In the genomic region with DNA sequence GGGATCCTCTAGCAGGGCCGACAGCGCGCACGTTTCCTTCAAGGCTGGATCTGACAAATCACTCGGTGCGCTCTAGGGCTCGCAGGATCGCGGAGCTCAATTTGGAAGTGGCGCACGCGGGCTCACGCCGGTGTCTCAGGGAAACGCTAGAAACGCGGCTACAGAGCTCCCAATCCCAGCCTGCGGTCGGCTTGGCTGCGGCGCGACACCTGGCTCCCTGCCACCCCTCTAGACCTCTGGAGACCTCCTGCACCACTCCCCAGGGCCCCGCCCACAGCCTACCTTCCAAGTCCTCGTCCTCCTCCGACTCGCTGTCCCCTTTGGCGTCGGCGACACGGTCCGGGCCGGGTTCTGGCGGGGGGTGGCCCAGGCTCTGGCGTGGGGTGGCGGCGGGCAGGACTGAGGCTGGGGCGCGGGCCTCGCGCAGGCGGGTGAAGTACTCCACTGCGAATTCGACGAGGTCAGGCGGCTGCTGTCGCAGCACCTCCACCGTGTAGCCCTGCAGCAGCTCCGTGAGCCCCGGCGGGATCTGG, we compare ENCODE assay signal across 8 cellular contexts. TPM values are rescaled to one million over a fixed set of nuclear protein-coding genes. Genes with fewer than 3 reads are reported as not detected.
DNase-seq lines count a peak whose midpoint lies in the region; TF ChIP-seq lines count a peak whose summit lies in the region.

No MANE protein-coding gene starts in this region.

- intact Hi-C loops in tibial artery (cut with DNase I; ENCODE audit: low total_unique reads): loop anchor here (2.0 kb wide), 1 partner anchor 72 kb away; the partner anchor contains the start of gene ARIH2

- H3K4me2 ChIP-seq in SU-DHL-6 (ENCODE audit: low read depth, low read length, poor library complexity, severe bottlenecking): peak overlapping the region; percentile 77

- H3K4me1 ChIP-seq in adipocyte (ENCODE audit: control insufficient read depth, insufficient read depth, low read length) (peaks cover 23% of the 10 kb centered on the region), cardiac muscle cell (ENCODE audit: low read depth) (no peaks in the 10 kb centered on the region), tibial artery (peaks cover 0 to 29% (median 23%) of the 10 kb centered on the region in 4 donors)

- H3F3A ChIP-seq in SU-DHL-6 (ENCODE audit: insufficient read depth): peaks cover 7% of the 10 kb centered on the region; the same call in 1 of the 2 replicates

- peak overlapping the region; percentile 64 for H2AFZ ChIP-seq in SU-DHL-6 (ENCODE audit: low read depth, low read length, severe bottlenecking)

- peak overlapping the region; percentile 85 for H3K9ac ChIP-seq in SU-DHL-6 (ENCODE audit: low read length)
- H3K9ac ChIP-seq in adipocyte (ENCODE audit: low read length): peak overlapping the region; percentile 92

- peaks cover 28% of the 10 kb centered on the region for H3K4me1 Mint-ChIP-seq in osteocyte (ENCODE audit: unreplicated experiment)

- no peaks in the 10 kb centered on the region for H3K27me3 ChIP-seq in SU-DHL-6 (ENCODE audit: low read length)
- H3K27me3 ChIP-seq in adipocyte (replicated peaks; ENCODE audit: control insufficient read depth, insufficient read depth, low read length): no peaks in the 10 kb centered on the region
- H3K27me3 ChIP-seq in cardiac muscle cell: no peaks in the 10 kb centered on the region
- H3K27me3 ChIP-seq in tibial artery: no peaks in the 10 kb centered on the region

- peak overlapping the region; percentile 73 for H3K4me3 ChIP-seq in LNCaP clone FGC (ENCODE audit: low read depth, low read length)
- H3K4me3 ChIP-seq in SU-DHL-6 (ENCODE audit: insufficient read depth, low read length, poor library complexity, severe bottlenecking): peak overlapping the region; percentile 83
- peak overlapping the region; percentile 87 for H3K4me3 ChIP-seq in adipocyte (ENCODE audit: low read length)
- H3K4me3 ChIP-seq in cardiac muscle cell: peak overlapping the region; percentile 66
- H3K4me3 ChIP-seq in tibial artery: peak overlapping the region; percentile 66 to 94

- H3K9me3 ChIP-seq in SU-DHL-6 (ENCODE audit: insufficient read depth, low read length): no peaks in the 10 kb centered on the region
- H3K9me3 ChIP-seq in adipocyte (ENCODE audit: control insufficient read depth, low read length): no peaks in the 10 kb centered on the region
- H3K9me3 ChIP-seq in cardiac muscle cell (ENCODE audit: low read depth): no peaks in the 10 kb centered on the region
- H3K9me3 ChIP-seq in tibial artery: no peaks in the 10 kb centered on the region

- H3K9me3 Mint-ChIP-seq in osteocyte (ENCODE audit: unreplicated experiment): no peaks in the 10 kb centered on the region

- H3K4me3 Mint-ChIP-seq in osteocyte (ENCODE audit: unreplicated experiment): peak overlapping the region; percentile 85

- DNase-seq in DMS53 treated with DMSO at 0.1 percent for 48 hours (lab: John Stamatoyannopoulos, UW; ENCODE audit: unreplicated experiment) (peak; percentile 5), H4 (ENCODE audit: low spot score) (peak; percentile 58), LNCaP clone FGC (ENCODE audit: low read depth) (peak; percentile 67), adipocyte (ENCODE audit: low read depth) (peak; percentile 90), cardiac muscle cell (ENCODE audit: low read depth in 1 of 2, low spot score in 1 of 2) (peak; percentile 83), osteocyte (ENCODE audit: extremely low spot score, unreplicated experiment) (peak; percentile 87), tibial artery (peak; percentile 74 to 92)

- H3K36me3 ChIP-seq in SU-DHL-6 (ENCODE audit: low read length) (0 out of 2 replicates have a peak, but pooled peaks cover 2% of the 10 kb centered on the region), adipocyte (ENCODE audit: control insufficient read depth, insufficient read depth, low read length, severe bottlenecking) (peaks cover 5% of the 10 kb centered on the region), cardiac muscle cell (no peaks in the 10 kb centered on the region), tibial artery (no peaks in the 10 kb centered on the region)

- peaks cover 24% of the 10 kb centered on the region for H3K79me2 ChIP-seq in SU-DHL-6 (ENCODE audit: insufficient read depth, low read length)

- H3K9me2 ChIP-seq in SU-DHL-6 (replicated peaks; ENCODE audit: insufficient read depth, low read length): no peaks in the 10 kb centered on the region

- H4K20me1 ChIP-seq in SU-DHL-6 (ENCODE audit: low read depth, low read length): no peaks in the 10 kb centered on the region

- H3K36me3 Mint-ChIP-seq in osteocyte (ENCODE audit: unreplicated experiment): peaks cover 6% of the 10 kb centered on the region

- peak overlapping the region; percentile 82 for H3K27ac Mint-ChIP-seq in osteocyte (ENCODE audit: unreplicated experiment)

- no peak for TF ChIP-seq CTCF in LNCaP clone FGC (IDR thresholded peaks at IDR 0.05; ENCODE audit: control insufficient read depth, extremely low read depth, insufficient read depth)
- no peak for TF ChIP-seq CTCF in SU-DHL-6 (IDR thresholded peaks at IDR 0.05; ENCODE audit: insufficient read depth, low read length, poor library complexity, severe bottlenecking)
- TF ChIP-seq CTCF in cardiac muscle cell (IDR thresholded peaks at IDR 0.05; ENCODE audit: low read depth, low read length): no peak
- TF ChIP-seq CTCF in osteocyte (IDR thresholded peaks at IDR 0.05): no peak
- TF ChIP-seq CTCF in tibial artery (IDR thresholded peaks at IDR 0.05): no peak

- H3K27me3 Mint-ChIP-seq in osteocyte (ENCODE audit: unreplicated experiment): no peaks in the 10 kb centered on the region

- H3K27ac ChIP-seq in SU-DHL-6 (ENCODE audit: low read depth, low read length): peak overlapping the region; percentile 38; the same call in 1 of the 2 replicates
- H3K27ac ChIP-seq in cardiac muscle cell: peak overlapping the region; percentile 76
- peak overlapping the region; percentile 86 to 98 for H3K27ac ChIP-seq in tibial artery

RNA-seq across cellular contexts. Expression of gene PRKAR2A, which starts 0.6 kb away (rescaled TPM):
- total RNA-seq in H4 (2014; rRNA removed; shearing (Covaris generic)): 10.0 and 10.2 TPM in 2 replicates
- total RNA-seq in cardiac muscle cell (99.0 and 172 TPM in 2 replicates), osteocyte (61.6 and 61.8 TPM in 2 replicates)
- polyA plus RNA-seq in cardiac muscle cell: 15.7 and 21.9 TPM in 2 replicates

RNA-seq across cellular contexts. Expression of gene SLC25A20, which starts 51.6 kb away (rescaled TPM):
- 11.1 and 15.5 TPM in 2 replicates for total RNA-seq in H4 (2014; rRNA removed; shearing (Covaris generic))
- total RNA-seq in cardiac muscle cell (20.9 and 25.1 TPM in 2 replicates), osteocyte (12.4 and 13.3 TPM in 2 replicates)
- 24.0 and 28.2 TPM in 2 replicates for polyA plus RNA-seq in cardiac muscle cell

Comparison
In these comparisons a context has a peak if more than half of its experiments do, and no peak if none do; other contexts are left out.
1. Peak in every context shown above with its lines: DNase-seq, H3K4me3 ChIP-seq and H3K27ac ChIP-seq.
2. DNase-seq: peak in every context shown above with its lines; median percentile 90 in adipocyte; 87 in osteocyte; 83 in cardiac muscle cell; 83 in tibial artery; 67 in LNCaP clone FGC; 58 in H4; 5 in DMS53 treated with DMSO at 0.1 percent for 48 hours.
3. H3K27ac ChIP-seq: peak in every context shown above with its lines; median percentile 92 in tibial artery; 76 in cardiac muscle cell; 38 in SU-DHL-6.